ENCODE assay signal across 24 cellular contexts in genomic region chr7:69602522-69602921, GRCh38.
"Had no signal": no experiment of that assay in that cellular context is flagged by ENCODE, and none has a peak within 500 bp of the region (broad histone marks: within the 10 kb centered on the region; RNA-seq: fewer than 3 reads in every experiment).

No MANE protein-coding gene starts in this region.

- DNase-seq: effector memory CD8-positive, alpha-beta T cell; esophagus squamous epithelium; foreskin fibroblast; glutamatergic neuron; immature natural killer cell; left lung; lower lobe of right lung; midbrain; posterior cingulate gyrus; spleen; stimulated activated CD4-positive, alpha-beta T cell treated with anti-CD3 and anti-CD28 coated beads, Interleukin-15, amount 100 ng/mL, for 24 hours; stimulated activated CD4-positive, alpha-beta T cell treated with anti-CD3 and anti-CD28 coated beads, Interleukin-1b, Interleukin-23, amount 100 ng/mL, for 48 hours; stimulated activated CD4-positive, alpha-beta T cell treated with anti-CD3 and anti-CD28 coated beads, Interleukin-4, amount 100 ng/mL, for 24 hours; testis; upper lobe of right lung had no signal

- H3K4me3 ChIP-seq: esophagus squamous epithelium, gastroesophageal sphincter, left lung, lower lobe of right lung, spleen, testis, tibial nerve, upper lobe of right lung, vagina had no signal

- ATAC-seq: effector memory CD8-positive, alpha-beta T cell; gastroesophageal sphincter; left lung; lower lobe of right lung; natural killer cell treated with Interleukin-12 subunit alpha and Interleukin-12 subunit beta and Interleukin-15 and Interleukin-18, amount 100 ng/mL, for 72 hours; sciatic nerve; stimulated activated memory B cell treated with anti-CD40 and anti-IgM and Interleukin-4, amounts not matched to agents 10 μg/mL and 1 μg/mL and 100 μg/mL, for 72 hours; upper lobe of right lung had no signal

- H3K36me3 ChIP-seq: esophagus squamous epithelium, gastroesophageal sphincter, left lung, lower lobe of right lung, spleen, tibial nerve, upper lobe of right lung, vagina had no signal

- H3K27me3 Mint-ChIP-seq: effector memory CD8-positive, alpha-beta T cell; memory B cell; stimulated activated memory B cell treated with anti-CD40 and anti-IgM and Interleukin-4, amounts not matched to agents 10 μg/mL and 1 μg/mL and 100 μg/mL, for 72 hours had no signal

- H3K27ac ChIP-seq: esophagus squamous epithelium, gastroesophageal sphincter, left lung, lower lobe of right lung, spleen, testis, tibial nerve, upper lobe of right lung, vagina had no signal

- H3K4me1 Mint-ChIP-seq: stimulated activated memory B cell treated with anti-CD40 and anti-IgM and Interleukin-4, amounts not matched to agents 10 μg/mL and 1 μg/mL and 100 μg/mL, for 72 hours had no signal

- H3K4me3 Mint-ChIP-seq: dendritic cell treated with granulocyte-macrophage colony-stimulating factor and Interleukin-4, amounts not matched to agents 40 ng/mL and 50 ng/mL, for 4 days; effector memory CD8-positive, alpha-beta T cell; immature natural killer cell; memory B cell; natural killer cell treated with Interleukin-12 subunit alpha and Interleukin-12 subunit beta and Interleukin-15 and Interleukin-18, amount 100 ng/mL, for 72 hours; stimulated activated memory B cell treated with anti-CD40 and anti-IgM and Interleukin-4, amounts not matched to agents 10 μg/mL and 1 μg/mL and 100 μg/mL, for 72 hours; stimulated activated naive CD8-positive, alpha-beta T cell treated with anti-CD3 and anti-CD28 coated beads, Interleukin-15, Interleukin-2, amounts not matched to agents 100 ng/mL and 50 ng/mL, for 24 hours had no signal

- H3K27ac Mint-ChIP-seq: dendritic cell treated with granulocyte-macrophage colony-stimulating factor and Interleukin-4, amounts not matched to agents 40 ng/mL and 50 ng/mL, for 4 days; effector memory CD8-positive, alpha-beta T cell; immature natural killer cell; memory B cell; natural killer cell treated with Interleukin-12 subunit alpha and Interleukin-12 subunit beta and Interleukin-15 and Interleukin-18, amount 100 ng/mL, for 72 hours; stimulated activated memory B cell treated with anti-CD40 and anti-IgM and Interleukin-4, amounts not matched to agents 10 μg/mL and 1 μg/mL and 100 μg/mL, for 72 hours; stimulated activated naive CD8-positive, alpha-beta T cell treated with anti-CD3 and anti-CD28 coated beads, Interleukin-15, Interleukin-2, amounts not matched to agents 100 ng/mL and 50 ng/mL, for 24 hours had no signal

- H3K27me3 ChIP-seq: gastroesophageal sphincter, testis, tibial nerve, upper lobe of right lung, vagina had no signal

- H3K36me3 Mint-ChIP-seq: natural killer cell treated with Interleukin-12 subunit alpha and Interleukin-12 subunit beta and Interleukin-15 and Interleukin-18, amount 100 ng/mL, for 72 hours; stimulated activated memory B cell treated with anti-CD40 and anti-IgM and Interleukin-4, amounts not matched to agents 10 μg/mL and 1 μg/mL and 100 μg/mL, for 72 hours had no signal

- H3K9me3 Mint-ChIP-seq: dendritic cell treated with granulocyte-macrophage colony-stimulating factor and Interleukin-4, amounts not matched to agents 40 ng/mL and 50 ng/mL, for 4 days; effector memory CD8-positive, alpha-beta T cell; immature natural killer cell; memory B cell; natural killer cell treated with Interleukin-12 subunit alpha and Interleukin-12 subunit beta and Interleukin-15 and Interleukin-18, amount 100 ng/mL, for 72 hours; stimulated activated memory B cell treated with anti-CD40 and anti-IgM and Interleukin-4, amounts not matched to agents 10 μg/mL and 1 μg/mL and 100 μg/mL, for 72 hours; stimulated activated naive CD8-positive, alpha-beta T cell treated with anti-CD3 and anti-CD28 coated beads, Interleukin-15, Interleukin-2, amounts not matched to agents 100 ng/mL and 50 ng/mL, for 24 hours had no signal

- H3K9me3 ChIP-seq: esophagus squamous epithelium, gastroesophageal sphincter, left lung, lower lobe of right lung, spleen, testis, tibial nerve, upper lobe of right lung, vagina had no signal
